ENCODE assay signal across 8 cellular contexts in the genomic region with DNA sequence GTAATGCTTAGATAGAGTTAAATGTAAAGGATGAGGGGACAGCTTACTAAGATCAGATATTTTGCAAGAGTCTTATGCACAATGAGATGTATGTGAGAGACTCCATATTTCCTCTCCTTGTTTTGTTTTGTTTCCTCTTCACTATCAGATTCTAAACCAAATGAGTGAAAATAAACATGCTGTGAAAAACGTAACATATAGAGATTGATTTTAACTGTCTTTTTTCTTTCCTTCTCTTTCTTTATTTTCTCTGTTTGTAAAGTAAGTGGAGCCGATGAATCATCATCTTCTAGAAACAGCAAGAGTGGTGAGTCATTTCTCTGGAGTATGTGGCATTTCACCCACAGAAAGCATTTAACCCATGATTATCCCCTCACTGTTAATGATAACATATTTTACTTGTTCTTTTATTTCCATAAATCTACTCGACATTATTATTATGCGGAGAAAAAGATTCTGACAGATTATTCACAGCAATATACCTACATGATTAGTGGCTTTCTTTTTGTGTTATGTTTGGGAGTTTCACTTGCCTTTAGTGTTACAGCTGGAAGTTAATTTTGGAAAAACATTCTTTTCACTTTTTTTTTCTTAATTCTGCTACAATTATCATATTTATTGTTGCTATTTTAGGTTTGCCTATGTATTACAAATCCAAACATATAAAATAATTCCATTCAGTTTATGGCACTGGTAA.
A peak's percentile ranks its signal among the peaks of the same experiment; 100 is the strongest.
DNase-seq lines count a peak whose midpoint lies in the region; ATAC-seq lines count a peak whose summit lies in the region.

No MANE protein-coding gene starts in this region.

- peaks cover 19% of the 10 kb centered on the region for H3K4me1 Mint-ChIP-seq in stimulated activated memory B cell treated with anti-CD40 and anti-IgM and Interleukin-4, amounts not matched to agents 10 μg/mL and 1 μg/mL and 100 μg/mL, for 72 hours

- H3K9ac ChIP-seq in rectal smooth muscle tissue (ENCODE audit: low read length) = no peak overlapping the region

- H3K9me3 Mint-ChIP-seq in stimulated activated memory B cell treated with anti-CD40 and anti-IgM and Interleukin-4, amounts not matched to agents 10 μg/mL and 1 μg/mL and 100 μg/mL, for 72 hours = no peaks in the 10 kb centered on the region

- peak overlapping the region; percentile 41 for H3K27ac ChIP-seq in rectal smooth muscle tissue (ENCODE audit: low read depth, low read length)

- peak; percentile 62 for ATAC-seq in GM21360 (IDR thresholded peaks at IDR 0.05; ENCODE audit: unreplicated experiment)
- ATAC-seq in HG03558 (IDR thresholded peaks at IDR 0.05; ENCODE audit: extremely low read depth, unreplicated experiment) = peak; percentile 70
- ATAC-seq in stimulated activated memory B cell treated with anti-CD40 and anti-IgM and Interleukin-4, amounts not matched to agents 10 μg/mL and 1 μg/mL and 100 μg/mL, for 72 hours = no peak

- no peaks in the 10 kb centered on the region for H3K27me3 Mint-ChIP-seq in stimulated activated memory B cell treated with anti-CD40 and anti-IgM and Interleukin-4, amounts not matched to agents 10 μg/mL and 1 μg/mL and 100 μg/mL, for 72 hours

- H3K27ac Mint-ChIP-seq in stimulated activated memory B cell treated with anti-CD40 and anti-IgM and Interleukin-4, amounts not matched to agents 10 μg/mL and 1 μg/mL and 100 μg/mL, for 72 hours = no peak overlapping the region

- no peak overlapping the region for H3K4me3 Mint-ChIP-seq in stimulated activated memory B cell treated with anti-CD40 and anti-IgM and Interleukin-4, amounts not matched to agents 10 μg/mL and 1 μg/mL and 100 μg/mL, for 72 hours

- no peak overlapping the region for H3K4me3 ChIP-seq in rectal smooth muscle tissue (ENCODE audit: low read length)

- peaks cover 24% of the 10 kb centered on the region for H3K4me1 ChIP-seq in rectal smooth muscle tissue (ENCODE audit: control insufficient read depth, insufficient read depth, low read length)

- no peaks in the 10 kb centered on the region for H3K36me3 ChIP-seq in rectal smooth muscle tissue (ENCODE audit: control insufficient read depth, insufficient read depth, low read length)

- no peaks in the 10 kb centered on the region for H3K36me3 Mint-ChIP-seq in stimulated activated memory B cell treated with anti-CD40 and anti-IgM and Interleukin-4, amounts not matched to agents 10 μg/mL and 1 μg/mL and 100 μg/mL, for 72 hours

- peak; percentile 13 for DNase-seq in GDM1 (lab: John Stamatoyannopoulos, UW)
- DNase-seq in T1000 (lab: John Stamatoyannopoulos, UW) = peak; percentile 4
- DNase-seq in fibroblast of gingiva (ENCODE audit: low read depth) = peak; percentile 69
- DNase-seq in GM19240 (ENCODE audit: insufficient read length, low spot score) = no peak

- H3K27me3 ChIP-seq in rectal smooth muscle tissue (ENCODE audit: control insufficient read depth, insufficient read depth, low read length) = no peaks in the 10 kb centered on the region
